13 cellular contexts compared by ENCODE assay signal in the genomic region with DNA sequence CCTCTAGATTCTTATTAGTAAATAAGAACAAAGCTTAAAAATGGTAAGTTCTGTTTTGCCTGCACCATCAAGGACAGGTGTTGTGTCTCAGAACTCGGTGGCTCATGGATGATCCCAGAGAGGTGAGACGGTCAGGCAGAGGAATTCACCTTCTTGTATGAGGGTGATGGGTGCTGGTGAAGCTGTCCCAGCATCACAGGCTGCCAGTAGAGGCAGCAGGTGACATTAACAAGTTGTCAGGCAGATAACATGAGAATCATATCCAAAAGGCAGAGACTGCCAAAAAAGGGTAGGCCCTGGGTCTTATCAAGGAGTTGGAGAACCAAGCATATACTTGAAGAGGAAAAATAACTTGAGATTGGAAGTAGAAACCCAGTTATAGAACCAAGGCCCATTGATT.
DNase-seq lines count a peak whose midpoint lies in the region; ATAC-seq and TF ChIP-seq lines count a peak whose summit lies in the region.
"Had no signal": no experiment of that assay in that cellular context is flagged by ENCODE, and none has a peak within 500 bp of the region (broad histone marks: within the 10 kb centered on the region; RNA-seq: fewer than 3 reads in every experiment).

No MANE protein-coding gene starts in this region.

- H3K27ac ChIP-seq in heart left ventricle (no peak overlapping the region), neuronal stem cell (replicated peaks; ENCODE audit: low read length) (no peak overlapping the region)
- H3K27ac ChIP-seq: 22Rv1 had no signal

- intact Hi-C loops in Right ventricle myocardium inferior (cut with DNase I) = no loop called here
- intact Hi-C loops in cardiac septum (cut with DNase I) = no loop called here
- intact Hi-C loops in heart left ventricle (cut with DNase I) = loop anchor here in 1 of 10 donors (5.0 kb wide), 1 partner anchor 40 kb away; no protein-coding TSS in a partner anchor

- no peak overlapping the region for H3K4me2 ChIP-seq in neuronal stem cell (ENCODE audit: insufficient read depth, low read length, poor library complexity, severe bottlenecking)

- H3K36me3 ChIP-seq in heart left ventricle = no peaks in the 10 kb centered on the region
- H3K36me3 ChIP-seq in neuronal stem cell (replicated peaks in 1 of 2; ENCODE audit: control insufficient read depth in 2 of 2, insufficient read depth in 2 of 2, low read length in 2 of 2) = no peaks in the 10 kb centered on the region

- no peak overlapping the region for H3K4me3 ChIP-seq in heart left ventricle
- no peak overlapping the region for H3K4me3 ChIP-seq in neuronal stem cell (ENCODE audit: low read length in 2 of 2)

- H3K9me3 ChIP-seq in heart left ventricle (no peaks in the 10 kb centered on the region), neuronal stem cell (replicated peaks in 1 of 2; ENCODE audit: control insufficient read depth in 2 of 2, insufficient read depth in 1 of 2, low read depth in 1 of 2, low read length in 2 of 2) (peaks cover 2 to 10% of the 10 kb centered on the region in 2 donors)

- no peak for TF ChIP-seq POLR2A in heart left ventricle (IDR thresholded peaks at IDR 0.05)

- WGBS in heart left ventricle, 4 donors = 58 to 68% (median 61%) methylated on average over 2 of the region's 2 CpGs
- WGBS in neuronal stem cell (ENCODE audit: extremely low coverage in 2 of 2, insufficient read length in 2 of 2, insufficient replicate concordance in 1 of 2), 2 donors = no CpG with 5 or more reads among the region's 2 CpGs

- H3K27me3 ChIP-seq in heart left ventricle (no peaks in the 10 kb centered on the region), neuronal stem cell (ENCODE audit: control insufficient read depth in 3 of 3, insufficient read depth in 3 of 3, low read depth in 1 of 3, low read length in 3 of 3) (no peaks in the 10 kb centered on the region)

- H4K8ac ChIP-seq in neuronal stem cell (ENCODE audit: low read depth, low read length) = no peak overlapping the region

- H2BK12ac ChIP-seq in neuronal stem cell (ENCODE audit: low read length) = no peak overlapping the region

- H3K23ac ChIP-seq in neuronal stem cell (ENCODE audit: low read depth, low read length, poor library complexity) = no peak overlapping the region

- H3K14ac ChIP-seq in neuronal stem cell (ENCODE audit: low read length) = no peak overlapping the region

- H3K79me1 ChIP-seq in neuronal stem cell (ENCODE audit: low read depth, low read length) = no peaks in the 10 kb centered on the region

- H4K91ac ChIP-seq in neuronal stem cell (ENCODE audit: low read depth, low read length, poor library complexity) = no peak overlapping the region

- H2AK5ac ChIP-seq in neuronal stem cell (ENCODE audit: low read depth, low read length) = no peak overlapping the region

- no peak for TF ChIP-seq CTCF in heart left ventricle (IDR thresholded peaks at IDR 0.05)

- no peak overlapping the region for H2BK5ac ChIP-seq in neuronal stem cell (ENCODE audit: low read length)

- H3K9ac ChIP-seq in neuronal stem cell (ENCODE audit: low read depth, low read length, poor library complexity) = no peak overlapping the region

- no peak overlapping the region for H2BK15ac ChIP-seq in neuronal stem cell (ENCODE audit: low read length)

- H3K4me1 ChIP-seq in heart left ventricle (peaks cover 0 to 8% (median 0%) of the 10 kb centered on the region in 12 donors), neuronal stem cell (ENCODE audit: control insufficient read depth in 2 of 2, insufficient read depth in 1 of 2, low read depth in 1 of 2, low read length in 2 of 2) (no peaks in the 10 kb centered on the region)

- DNase-seq in NCI-H1417 (lab: John Stamatoyannopoulos, UW) (peak in 2 of 3 experiments; percentile 41 to 80), NCI-H1417 treated with DMSO at 0.1 percent for 48 hours (lab: John Stamatoyannopoulos, UW) (no peak), Right ventricle myocardium inferior (ENCODE audit: missing footprints) (no peak), cardiac septum (ENCODE audit: low spot score) (no peak), heart left ventricle (no peak), neuronal stem cell (ENCODE audit: low spot score) (no peak), HuH-7 (ENCODE audit: low spot score) (no peak)
- DNase-seq: CD8-positive, alpha-beta T cell; COR-L47; DND-41; GDM1 had no signal

- no peak overlapping the region for H2BK120ac ChIP-seq in neuronal stem cell (ENCODE audit: low read depth, low read length)

- peak overlapping the region; percentile 35 for H3K18ac ChIP-seq in neuronal stem cell (ENCODE audit: low read length)

- no peak overlapping the region for H3K4ac ChIP-seq in neuronal stem cell (ENCODE audit: low read length)

- peak; percentile 47 for ATAC-seq in Right ventricle myocardium inferior
- ATAC-seq in heart left ventricle = peak in 3 of 4 donors; percentile 16 to 57 (median 43)
- ATAC-seq in GM18867 (IDR thresholded peaks at IDR 0.05; ENCODE audit: unreplicated experiment) = no peak
- ATAC-seq: CD8-positive, alpha-beta T cell had no signal

- no peak overlapping the region for H2AFZ ChIP-seq in neuronal stem cell (ENCODE audit: low read length)

Comparison
In these comparisons a context has a peak if more than half of its experiments do, and no peak if none do; other contexts are left out.
1. DNase-seq: peak in NCI-H1417 (2 of 3); none in NCI-H1417 treated with DMSO at 0.1 percent for 48 hours (single experiment), Right ventricle myocardium inferior (single experiment), cardiac septum (single experiment), heart left ventricle (0 of 5), neuronal stem cell (single experiment) and HuH-7 (single experiment).